ENCODE assay signal across 8 cellular contexts in the genomic region with DNA sequence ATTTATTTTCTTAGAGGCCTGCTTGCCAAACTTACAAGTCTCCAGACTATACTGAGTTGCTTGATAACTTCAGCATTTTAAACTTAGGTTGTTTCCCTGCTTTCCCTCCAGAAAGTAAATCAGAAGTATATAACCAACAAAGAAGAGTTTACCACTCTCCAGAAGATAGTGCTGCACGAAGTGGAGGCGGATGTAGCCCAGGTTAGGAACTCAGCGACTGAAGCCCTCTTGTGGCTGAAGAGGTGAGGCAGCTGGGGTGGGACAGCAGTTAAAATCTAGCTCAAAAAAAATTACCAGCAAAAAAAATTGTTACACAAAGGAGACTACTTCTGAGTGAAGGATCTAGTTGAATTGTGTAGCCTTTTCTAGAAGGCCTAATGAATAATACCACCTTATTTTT. TPM values are rescaled to one million over a fixed set of nuclear protein-coding genes. Genes with fewer than 3 reads are reported as not detected.
DNase-seq lines count a peak whose midpoint lies in the region; ATAC-seq and TF ChIP-seq lines count a peak whose summit lies in the region.
"Not testable (repeated sequence)": the region's sequence is repeated elsewhere in the genome, so short reads cannot be mapped to it uniquely, and the experiment has no call there.

No MANE protein-coding gene starts in this region.

- not testable (repeated sequence) for H3K27ac Mint-ChIP-seq in activated T-cell treated with anti-CD3 and anti-CD28 coated beads, Interleukin-2, amount 50 U/mL, for 72 hours

- not testable (repeated sequence) for H2BK5ac ChIP-seq in mesenchymal stem cell (ENCODE audit: low read depth, low read length, poor library complexity, severe bottlenecking)

- no CpG with 5 or more reads among the region's 3 CpGs for WGBS in mesenchymal stem cell

- H4K91ac ChIP-seq in mesenchymal stem cell (ENCODE audit: low read length): not testable (repeated sequence)

- not testable (repeated sequence) for H3K18ac ChIP-seq in mesenchymal stem cell (ENCODE audit: low read depth in 1 of 2, low read length in 2 of 2)

- H3K4me1 ChIP-seq in RWPE2 (ENCODE audit: insufficient read depth, poor library complexity, severe bottlenecking); mesenchymal stem cell (ENCODE audit: control insufficient read depth, insufficient read depth, low read depth, low read length): not testable (repeated sequence)

- not testable (repeated sequence) for H3K9me3 Mint-ChIP-seq in activated T-cell treated with anti-CD3 and anti-CD28 coated beads, Interleukin-2, amount 50 U/mL, for 72 hours

- not testable (repeated sequence) for H3K27me3 ChIP-seq in RWPE2 (ENCODE audit: insufficient read depth, poor library complexity, severe bottlenecking); mesenchymal stem cell (ENCODE audit: control insufficient read depth in 1 of 2, insufficient read depth in 1 of 2, low read length in 2 of 2)

- not testable (repeated sequence) for H3K27ac ChIP-seq in RWPE2 (ENCODE audit: poor library complexity, severe bottlenecking); mesenchymal stem cell (ENCODE audit: low read length, poor library complexity, severe bottlenecking)

- not testable (repeated sequence) for H2BK120ac ChIP-seq in mesenchymal stem cell (ENCODE audit: low read depth, low read length)

- not testable (repeated sequence) for H3K4me1 Mint-ChIP-seq in activated T-cell treated with anti-CD3 and anti-CD28 coated beads, Interleukin-2, amount 50 U/mL, for 72 hours (ENCODE audit: low read depth)

- peak; percentile 37 for DNase-seq in DMS114 treated with DMSO at 0.1 percent for 48 hours (lab: John Stamatoyannopoulos, UW; ENCODE audit: unreplicated experiment)
- peak; percentile 66 to 76 for DNase-seq in Kasumi-1 (lab: John Stamatoyannopoulos, UW)
- not testable (repeated sequence) for DNase-seq in RWPE2 (ENCODE audit: low spot score)
- peak; percentile 31 to 44 for DNase-seq in activated T-cell treated with anti-CD3 and anti-CD28 coated beads, Interleukin-2, amount 50 U/mL, for 72 hours
- peak; percentile 37 to 46 for DNase-seq in erythroblast (lab: John Stamatoyannopoulos, UW)
- DNase-seq in mesenchymal stem cell: peak; percentile 26
- DNase-seq in stimulated activated CD8-positive, alpha-beta memory T cell treated with anti-CD3 and anti-CD28 coated beads, Interleukin-4, amount 100 ng/mL, for 48 hours: peak; percentile 36

- not testable (repeated sequence) for H3K4me3 Mint-ChIP-seq in activated T-cell treated with anti-CD3 and anti-CD28 coated beads, Interleukin-2, amount 50 U/mL, for 72 hours

- peaks cover 13% of the 10 kb centered on the region for H3K79me1 ChIP-seq in mesenchymal stem cell (replicated peaks; ENCODE audit: low read length, poor library complexity, severe bottlenecking)

- not testable (repeated sequence) for H3K36me3 Mint-ChIP-seq in activated T-cell treated with anti-CD3 and anti-CD28 coated beads, Interleukin-2, amount 50 U/mL, for 72 hours (ENCODE audit: insufficient read depth in 2 of 2)

- H3K9me3 ChIP-seq in RWPE2 (ENCODE audit: severe bottlenecking); mesenchymal stem cell (ENCODE audit: control insufficient read depth, low read length): not testable (repeated sequence)

- TF ChIP-seq CTCF in RWPE2 (IDR thresholded peaks at IDR 0.05; ENCODE audit: poor library complexity, severe bottlenecking): peak; percentile 36

- not testable (repeated sequence) for H3K14ac ChIP-seq in mesenchymal stem cell (ENCODE audit: low read length in 2 of 2)

- ATAC-seq in GM21515 (IDR thresholded peaks at IDR 0.05; ENCODE audit: unreplicated experiment) (peak; percentile 77), RWPE2 (ENCODE audit: low read depth) (peak; percentile 78)
- peak; percentile 78 for ATAC-seq in activated T-cell treated with anti-CD3 and anti-CD28 coated beads, Interleukin-2, amount 50 U/mL, for 72 hours (replicated peaks in 1 of 2)

- H3K9ac ChIP-seq in mesenchymal stem cell (ENCODE audit: low read length): peak overlapping the region; percentile 18

- not testable (repeated sequence) for H2AFZ ChIP-seq in mesenchymal stem cell (ENCODE audit: low read depth, low read length)

- H3K4me3 ChIP-seq in RWPE2 (ENCODE audit: severe bottlenecking); mesenchymal stem cell (ENCODE audit: insufficient read depth in 1 of 2, low read depth in 1 of 2, low read length in 2 of 2): not testable (repeated sequence)

- H2AK5ac ChIP-seq in mesenchymal stem cell (ENCODE audit: low read length, severe bottlenecking): not testable (repeated sequence)

- not testable (repeated sequence) for TF ChIP-seq POLR2A in erythroblast (IDR thresholded peaks at IDR 0.05; ENCODE audit: low read length)

- not testable (repeated sequence) for H2BK15ac ChIP-seq in mesenchymal stem cell (ENCODE audit: low read depth, poor library complexity, severe bottlenecking)

- H2BK12ac ChIP-seq in mesenchymal stem cell (ENCODE audit: low read length in 2 of 2): not testable (repeated sequence)

- not testable (repeated sequence) for H3K27me3 Mint-ChIP-seq in activated T-cell treated with anti-CD3 and anti-CD28 coated beads, Interleukin-2, amount 50 U/mL, for 72 hours (ENCODE audit: low read depth)

- H3K36me3 ChIP-seq in RWPE2 (ENCODE audit: low read depth): peaks cover 24% of the 10 kb centered on the region
- peaks cover 7 to 31% of the 10 kb centered on the region in 2 experiments for H3K36me3 ChIP-seq in mesenchymal stem cell (ENCODE audit: control insufficient read depth in 1 of 2, insufficient read depth in 2 of 2, low read depth in 1 of 2, low read length in 2 of 2)

- not testable (repeated sequence) for H4K8ac ChIP-seq in mesenchymal stem cell (ENCODE audit: low read length)

- H3K4me2 ChIP-seq in mesenchymal stem cell (ENCODE audit: low read length, poor library complexity, severe bottlenecking): not testable (repeated sequence)

- not testable (repeated sequence) for H3K23ac ChIP-seq in mesenchymal stem cell (ENCODE audit: low read length in 2 of 2)

- not testable (repeated sequence) for H3K4ac ChIP-seq in mesenchymal stem cell (ENCODE audit: low read depth in 1 of 2, low read length in 2 of 2)

RNA-seq across cellular contexts. Expression of a gene that starts 33.6 kb away (rescaled TPM):
- 10 to 100 TPM; 12.1 to 12.9 TPM for total RNA-seq in activated T-cell treated with anti-CD3 and anti-CD28 coated beads, Interleukin-2, amount 50 U/mL, for 72 hours
- 6.3 TPM for polyA plus RNA-seq in mesenchymal stem cell (2013, experiment 1 of 2)
- 6.0 TPM for polyA plus RNA-seq in mesenchymal stem cell (2013, experiment 2 of 2)

RNA-seq across cellular contexts. Expression of a gene that starts 35.3 kb away (rescaled TPM):
- 10 to 100 TPM; 13.3 to 13.6 TPM for total RNA-seq in activated T-cell treated with anti-CD3 and anti-CD28 coated beads, Interleukin-2, amount 50 U/mL, for 72 hours
- 68.8 TPM for polyA plus RNA-seq in mesenchymal stem cell (2013, experiment 1 of 2)
- polyA plus RNA-seq in mesenchymal stem cell (2013, experiment 2 of 2): 69.1 TPM
